ENCODE assay signal across 18 cellular contexts in the genomic region with DNA sequence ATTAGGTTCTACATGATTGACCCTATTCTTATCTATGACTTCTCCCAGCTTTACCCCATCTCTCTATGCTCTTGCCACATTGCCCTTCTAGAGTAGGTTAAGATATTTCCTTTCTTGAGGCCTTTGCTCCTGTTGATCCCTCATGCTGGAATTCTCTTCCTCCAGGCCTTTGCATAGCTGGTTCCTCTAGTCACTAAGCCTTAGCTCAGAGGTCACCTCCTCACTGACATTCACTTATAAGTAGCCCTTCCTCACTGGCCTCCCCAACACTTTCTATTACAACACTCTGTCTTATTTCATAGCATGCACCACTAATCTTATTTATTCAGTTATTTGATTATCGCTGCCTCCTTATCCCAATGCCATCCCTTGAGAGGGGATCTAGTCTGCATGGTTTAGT.
"Had no signal": no experiment of that assay in that cellular context is flagged by ENCODE, and none has a peak within 500 bp of the region (broad histone marks: within the 10 kb centered on the region; RNA-seq: fewer than 3 reads in every experiment).

No MANE protein-coding gene starts in this region.

- H3K27ac Mint-ChIP-seq: activated naive CD4-positive, alpha-beta T cell treated with anti-CD3 and anti-CD28 coated beads, Interleukin-2, amount 50 U/mL, for 24 hours; dendritic cell treated with granulocyte-macrophage colony-stimulating factor and Interleukin-4, amounts not matched to agents 40 ng/mL and 50 ng/mL, for 4 days; immature natural killer cell; naive B cell; neural progenitor cell had no signal

- H3K9me3 Mint-ChIP-seq: activated naive CD4-positive, alpha-beta T cell treated with anti-CD3 and anti-CD28 coated beads, Interleukin-2, amount 50 U/mL, for 24 hours; brain; dendritic cell treated with granulocyte-macrophage colony-stimulating factor and Interleukin-4, amounts not matched to agents 40 ng/mL and 50 ng/mL, for 4 days; neural progenitor cell had no signal

- H3K36me3 Mint-ChIP-seq: activated naive CD4-positive, alpha-beta T cell treated with anti-CD3 and anti-CD28 coated beads, Interleukin-2, amount 50 U/mL, for 24 hours; brain; immature natural killer cell; naive B cell; neural progenitor cell had no signal

- H3K4me1 Mint-ChIP-seq: activated naive CD4-positive, alpha-beta T cell treated with anti-CD3 and anti-CD28 coated beads, Interleukin-2, amount 50 U/mL, for 24 hours; immature natural killer cell; naive B cell had no signal

- H3K27ac ChIP-seq: gastrocnemius medialis, heart left ventricle, lower lobe of right lung, neural progenitor cell, parathyroid adenoma, tibial nerve, uterus had no signal

- DNase-seq: activated CD4-positive, alpha-beta T cell treated with anti-CD3 and anti-CD28 coated beads, Interleukin-2, amount 50 U/mL, for 4 hours; activated CD4-positive, CD25-positive, alpha-beta regulatory T cell treated with anti-CD3 and anti-CD28 coated beads, Interleukin-2, amount 50 U/mL, for 72 hours; cerebellar nuclear complex; effector memory CD4-positive, alpha-beta T cell; gastrocnemius medialis; heart left ventricle; immature natural killer cell; lower lobe of right lung; naive B cell; stimulated activated CD4-positive, alpha-beta T cell treated with anti-CD3 and anti-CD28 coated beads, Interleukin-4, amount 100 ng/mL, for 24 hours; stimulated activated naive CD4-positive, alpha-beta T cell; uterus had no signal

- H3K4me3 Mint-ChIP-seq: activated naive CD4-positive, alpha-beta T cell treated with anti-CD3 and anti-CD28 coated beads, Interleukin-2, amount 50 U/mL, for 24 hours; dendritic cell treated with granulocyte-macrophage colony-stimulating factor and Interleukin-4, amounts not matched to agents 40 ng/mL and 50 ng/mL, for 4 days; immature natural killer cell; naive B cell; neural progenitor cell had no signal

- ATAC-seq: gastrocnemius medialis, heart left ventricle, lower lobe of right lung had no signal

- H3K27me3 Mint-ChIP-seq: activated naive CD4-positive, alpha-beta T cell treated with anti-CD3 and anti-CD28 coated beads, Interleukin-2, amount 50 U/mL, for 24 hours; brain; dendritic cell treated with granulocyte-macrophage colony-stimulating factor and Interleukin-4, amounts not matched to agents 40 ng/mL and 50 ng/mL, for 4 days; naive B cell had no signal
